Comparison of ENCODE assay signal across 8 cellular contexts in genomic region chr1:206635080-206635982, GRCh38. TPM values are rescaled to one million over a fixed set of nuclear protein-coding genes. Genes with fewer than 3 reads are reported as not detected.
DNase-seq lines count a peak whose midpoint lies in the region; ATAC-seq and TF ChIP-seq lines count a peak whose summit lies in the region.

Gene DYRK3, plus strand, starts transcription at chr1:206635536. Its CDS starts 168 bp downstream, at chr1:206635704.

- H3K27me3 Mint-ChIP-seq in CD14-positive monocyte (ENCODE audit: low read depth in 3 of 3), result peaks cover 11 to 34% (median 26%) of the 10 kb centered on the region in 3 donors
- H3K27me3 Mint-ChIP-seq in dendritic cell treated with granulocyte-macrophage colony-stimulating factor and Interleukin-4, amounts not matched to agents 40 ng/mL and 50 ng/mL, for 4 days, result peaks cover 33% of the 10 kb centered on the region

- intact Hi-C loops in CD14-positive monocyte (cut with micrococcal nuclease) (loop anchor here (10.0 kb wide), 1 partner anchor 279 kb away; no protein-coding TSS in a partner anchor), left lung (cut with DNase I) (no loop called here)
- intact Hi-C loops in dendritic cell treated with granulocyte-macrophage colony-stimulating factor and Interleukin-4, amounts not matched to agents 40 ng/mL and 50 ng/mL, for 4 days (cut with micrococcal nuclease), result loop anchor here (2.0 to 10.0 kb wide), 2 partner anchors 51 to 279 kb away; no protein-coding TSS in a partner anchor

- no peaks in the 10 kb centered on the region for H3K9me3 ChIP-seq in left lung

- peak; percentile 88 for DNase-seq in CD14-positive monocyte (ENCODE audit: low spot score)
- peak; percentile 99 for DNase-seq in NCI-H69 (lab: John Stamatoyannopoulos, UW)
- peak; percentile 76 to 86 for DNase-seq in activated CD4-positive, alpha-beta T cell treated with anti-CD3 and anti-CD28 coated beads, Interleukin-2, amount 50 U/mL, for 24 hours (ENCODE audit: low read depth in 1 of 2, low spot score in 1 of 2)
- peak; percentile 98 to 99 for DNase-seq in left lung
- peak; percentile 90 for DNase-seq in stimulated activated CD4-positive, alpha-beta T cell treated with anti-CD3 and anti-CD28 coated beads, Interleukin-2, amount 100 ng/mL, for 4 hours (ENCODE audit: low read depth)

- peak within 1 kb of the TSS; percentile 79 to 89 for H3K27ac ChIP-seq in left lung

- H3K9me3 Mint-ChIP-seq in CD14-positive monocyte, result no peaks in the 10 kb centered on the region
- no peaks in the 10 kb centered on the region for H3K9me3 Mint-ChIP-seq in dendritic cell treated with granulocyte-macrophage colony-stimulating factor and Interleukin-4, amounts not matched to agents 40 ng/mL and 50 ng/mL, for 4 days

- ATAC-seq in GM19351 (IDR thresholded peaks at IDR 0.05; ENCODE audit: unreplicated experiment), result peak; percentile 87
- peak; percentile 85 for ATAC-seq in HG03520 (IDR thresholded peaks at IDR 0.05; ENCODE audit: unreplicated experiment)
- ATAC-seq in left lung, result peak; percentile 96

- peak within 1 kb of the TSS in 6 of 7 donors; percentile 18 to 89 (median 71) for H3K27ac Mint-ChIP-seq in CD14-positive monocyte
- H3K27ac Mint-ChIP-seq in dendritic cell treated with granulocyte-macrophage colony-stimulating factor and Interleukin-4, amounts not matched to agents 40 ng/mL and 50 ng/mL, for 4 days, result peak within 1 kb of the TSS; percentile 49

- H3K4me3 Mint-ChIP-seq in CD14-positive monocyte, result peak within 1 kb of the TSS; percentile 75 to 90
- peak within 1 kb of the TSS; percentile 89 for H3K4me3 Mint-ChIP-seq in dendritic cell treated with granulocyte-macrophage colony-stimulating factor and Interleukin-4, amounts not matched to agents 40 ng/mL and 50 ng/mL, for 4 days

- no peaks in the 10 kb centered on the region for H3K36me3 ChIP-seq in left lung

- no peaks in the 10 kb centered on the region for H3K36me3 Mint-ChIP-seq in CD14-positive monocyte
- no peaks in the 10 kb centered on the region for H3K36me3 Mint-ChIP-seq in dendritic cell treated with granulocyte-macrophage colony-stimulating factor and Interleukin-4, amounts not matched to agents 40 ng/mL and 50 ng/mL, for 4 days (ENCODE audit: low read depth)

- H3K4me1 Mint-ChIP-seq in CD14-positive monocyte, result peaks cover 17% of the 10 kb centered on the region
- H3K4me1 Mint-ChIP-seq in dendritic cell treated with granulocyte-macrophage colony-stimulating factor and Interleukin-4, amounts not matched to agents 40 ng/mL and 50 ng/mL, for 4 days (ENCODE audit: low read depth), result peaks cover 28% of the 10 kb centered on the region

- H3K27me3 ChIP-seq in left lung, result peaks cover 0 to 10% of the 10 kb centered on the region in 2 donors

- no peak for TF ChIP-seq CTCF in CD14-positive monocyte (IDR thresholded peaks at IDR 0.05)
- TF ChIP-seq CTCF in left lung (IDR thresholded peaks at IDR 0.05), result no peak

- peak within 1 kb of the TSS; percentile 86 to 98 for H3K4me3 ChIP-seq in left lung

- H3K4me1 ChIP-seq in left lung, result peaks cover 21 to 38% of the 10 kb centered on the region in 2 donors

RNA-seq across cellular contexts. Expression of gene DYRK3, which starts in this region (rescaled TPM):
- polyA plus RNA-seq in CD14-positive monocyte, result not detected
- total RNA-seq in left lung, result 10 to 100 TPM; 11.5 to 11.8 TPM

Comparison
In these comparisons a context has a peak if more than half of its experiments do, and no peak if none do; other contexts are left out.
1. Peak in every context shown above with its lines: DNase-seq, ATAC-seq, H3K4me3 ChIP-seq and H3K27ac ChIP-seq.
2. Peak in DNase-seq in CD14-positive monocyte; RNA of the gene not detected or under 1 TPM.
3. intact Hi-C loops: an anchor here in CD14-positive monocyte (10.0 kb wide) and dendritic cell treated with granulocyte-macrophage colony-stimulating factor and Interleukin-4, amounts not matched to agents 40 ng/mL and 50 ng/mL, for 4 days (2.0 to 10.0 kb wide); none called in left lung.